In genomic region chr12:29012673-29013072, GRCh38 we compare ENCODE assay signal across 25 cellular contexts.
"Had no signal": no experiment of that assay in that cellular context is flagged by ENCODE, and none has a peak within 500 bp of the region (broad histone marks: within the 10 kb centered on the region; RNA-seq: fewer than 3 reads in every experiment).

No MANE protein-coding gene starts in this region.

- H3K27ac ChIP-seq: breast epithelium, hepatocyte, right lobe of liver, skin epidermis, testis had no signal

- H3K27ac Mint-ChIP-seq: activated B cell treated with CpG ODN at 0.5 μM for 24 hours; activated CD4-positive, alpha-beta T cell treated with anti-CD3 and anti-CD28 coated beads for 36 hours; activated naive CD8-positive, alpha-beta T cell treated with anti-CD3 and anti-CD28 coated beads for 36 hours; immature natural killer cell; naive B cell; stimulated activated naive B cell treated with anti-CD40 and anti-IgM and Interleukin-4, amounts not matched to agents 10 μg/mL and 1 μg/mL and 100 μg/mL, for 72 hours; type B pancreatic cell had no signal

- H3K9me3 Mint-ChIP-seq: activated B cell treated with CpG ODN at 0.5 μM for 24 hours; activated T-cell treated with anti-CD3 and anti-CD28 coated beads, Interleukin-2, amount 50 U/mL, for 4 hours; central memory CD8-positive, alpha-beta T cell; naive B cell; stimulated activated naive B cell treated with anti-CD40 and anti-IgM and Interleukin-4, amounts not matched to agents 10 μg/mL and 1 μg/mL and 100 μg/mL, for 72 hours; type B pancreatic cell had no signal

- H3K36me3 Mint-ChIP-seq: activated naive CD8-positive, alpha-beta T cell treated with anti-CD3 and anti-CD28 coated beads for 36 hours; immature natural killer cell; naive B cell; stimulated activated naive B cell treated with anti-CD40 and anti-IgM and Interleukin-4, amounts not matched to agents 10 μg/mL and 1 μg/mL and 100 μg/mL, for 72 hours; type B pancreatic cell had no signal

- H3K4me1 ChIP-seq: breast epithelium, right lobe of liver, testis had no signal

- H3K4me3 Mint-ChIP-seq: activated B cell treated with CpG ODN at 0.5 μM for 24 hours; activated CD4-positive, alpha-beta T cell treated with anti-CD3 and anti-CD28 coated beads for 36 hours; activated naive CD8-positive, alpha-beta T cell treated with anti-CD3 and anti-CD28 coated beads for 36 hours; activated T-cell treated with anti-CD3 and anti-CD28 coated beads, Interleukin-2, amount 50 U/mL, for 4 hours; central memory CD8-positive, alpha-beta T cell; immature natural killer cell; naive B cell; stimulated activated naive B cell treated with anti-CD40 and anti-IgM and Interleukin-4, amounts not matched to agents 10 μg/mL and 1 μg/mL and 100 μg/mL, for 72 hours; type B pancreatic cell had no signal

- H3K9me3 ChIP-seq: breast epithelium, right lobe of liver, testis had no signal

- H3K27me3 ChIP-seq: breast epithelium, hepatocyte, right lobe of liver, testis had no signal

- H3K4me1 Mint-ChIP-seq: activated B cell treated with CpG ODN at 0.5 μM for 24 hours; activated CD4-positive, alpha-beta T cell treated with anti-CD3 and anti-CD28 coated beads for 36 hours; activated naive CD8-positive, alpha-beta T cell treated with anti-CD3 and anti-CD28 coated beads for 36 hours; central memory CD8-positive, alpha-beta T cell; immature natural killer cell; naive B cell; stimulated activated naive B cell treated with anti-CD40 and anti-IgM and Interleukin-4, amounts not matched to agents 10 μg/mL and 1 μg/mL and 100 μg/mL, for 72 hours had no signal

- H3K4me3 ChIP-seq: breast epithelium, hepatocyte, lung, right lobe of liver, skin epidermis, testis had no signal

- H3K36me3 ChIP-seq: breast epithelium, right lobe of liver had no signal

- DNase-seq: activated B cell treated with CpG ODN at 0.5 μM for 24 hours; activated CD4-positive, alpha-beta T cell treated with anti-CD3 and anti-CD28 coated beads for 36 hours; activated CD4-positive, alpha-beta T cell treated with anti-CD3 and anti-CD28 coated beads, Interleukin-2, amount 50 U/mL, for 4 hours; activated CD8-positive, alpha-beta memory T cell treated with anti-CD3 and anti-CD28 coated beads, Interleukin-2, amount 50 U/mL, for 48 hours; activated naive CD4-positive, alpha-beta T cell treated with Interleukin-2 at 50 U/mL for 16 hours; activated naive CD8-positive, alpha-beta T cell treated with anti-CD3 and anti-CD28 coated beads for 36 hours; activated T-cell treated with anti-CD3 and anti-CD28 coated beads, Interleukin-2, amount 50 U/mL, for 4 hours; effector memory CD4-positive, alpha-beta T cell; glutamatergic neuron; immature natural killer cell; naive B cell; nucleus accumbens; right lobe of liver; stimulated activated CD4-positive, alpha-beta T cell treated with anti-CD3 and anti-CD28 coated beads, Interleukin-2, amount 100 ng/mL, for 24 hours; stimulated activated naive B cell treated with anti-CD40 and anti-IgM and Interleukin-4, amounts not matched to agents 10 μg/mL and 1 μg/mL and 100 μg/mL, for 72 hours; T-helper 9 cell; testis had no signal

- H3K27me3 Mint-ChIP-seq: activated B cell treated with CpG ODN at 0.5 μM for 24 hours; activated naive CD8-positive, alpha-beta T cell treated with anti-CD3 and anti-CD28 coated beads for 36 hours; central memory CD8-positive, alpha-beta T cell; stimulated activated naive B cell treated with anti-CD40 and anti-IgM and Interleukin-4, amounts not matched to agents 10 μg/mL and 1 μg/mL and 100 μg/mL, for 72 hours; type B pancreatic cell had no signal

- ATAC-seq: activated CD4-positive, alpha-beta T cell treated with anti-CD3 and anti-CD28 coated beads for 36 hours; activated T-cell treated with anti-CD3 and anti-CD28 coated beads, Interleukin-2, amount 50 U/mL, for 4 hours; esophagus mucosa; left lobe of liver; right lobe of liver; stimulated activated naive B cell treated with anti-CD40 and anti-IgM and Interleukin-4, amounts not matched to agents 10 μg/mL and 1 μg/mL and 100 μg/mL, for 72 hours had no signal
